Comparison of ENCODE assay signal across 10 cellular contexts in genomic region chr5:1208743-1209551, GRCh38. TPM values are rescaled to one million over a fixed set of nuclear protein-coding genes. Genes with fewer than 3 reads are reported as not detected.
DNase-seq lines count a peak whose midpoint lies in the region; ATAC-seq and TF ChIP-seq lines count a peak whose summit lies in the region.
"Had no signal": no experiment of that assay in that cellular context is flagged by ENCODE, and none has a peak within 500 bp of the region (broad histone marks: within the 10 kb centered on the region; RNA-seq: fewer than 3 reads in every experiment).

No MANE protein-coding gene starts in this region.

- peak; percentile 50 for TF ChIP-seq CTCF in AG04450 (IDR thresholded peaks at IDR 0.05; ENCODE audit: low read depth, low read length)

- in situ Hi-C loops in SK-MEL-5 (cut with HindIII; ENCODE audit: low pct_unique_long_range_greater_than_20kb, low sequenced_read_pairs), result no loop called here

- ATAC-seq in GM21737 (IDR thresholded peaks at IDR 0.05; ENCODE audit: unreplicated experiment) (no peak), GM21447 (IDR thresholded peaks at IDR 0.05; ENCODE audit: unreplicated experiment) (no peak), GM21526 (IDR thresholded peaks at IDR 0.05; ENCODE audit: low FRiP score, unreplicated experiment) (no peak)

- CTCF ChIA-PET in AG04450 (lab: Charles Lee), result interaction anchor here (0.6 to 1.5 kb wide), 3 partner anchors 189 to 436 kb away, joined by 3 to 14 read pairs (median 5); no protein-coding TSS in a partner anchor

- H3K27me3 ChIP-seq in AG04450 (ENCODE audit: control insufficient read depth, insufficient read depth, low read length), result peaks cover 10% of the 10 kb centered on the region

- POLR2A ChIA-PET in AG04450 (lab: Yijun Ruan, JAX), result no interaction called here

- DNase-seq in AG04450 (ENCODE audit: low read depth, low spot score) (no peak), HCEC 1CT (peak; percentile 2), SK-MEL-5 (ENCODE audit: low read depth, low spot score) (peak; percentile 75), kidney glomerular epithelial cell (lab: John Stamatoyannopoulos, UW) (peak; percentile 52), NCI-H1105 (lab: John Stamatoyannopoulos, UW) (no peak)
- DNase-seq: activated naive CD4-positive, alpha-beta T cell treated with Interleukin-2 at 50 U/mL for 16 hours; RPMI8226 had no signal

- no peak overlapping the region for H3K27ac ChIP-seq in AG04450 (ENCODE audit: low read depth, low read length)

- peaks cover 29% of the 10 kb centered on the region for H3K9me3 ChIP-seq in AG04450 (ENCODE audit: control insufficient read depth, insufficient read depth, low read length)

- H3K4me3 ChIP-seq in AG04450 (ENCODE audit: low read depth, low read length), result no peak overlapping the region

RNA-seq across cellular contexts. Expression of gene SLC6A19, which starts 7.6 kb away (rescaled TPM):
- polyA plus RNA-seq in AG04450 (2011; rRNA removed), result not detected in 2 replicates
- polyA minus RNA-seq in AG04450 (2011; rRNA and poly(A)+ RNA removed), result not detected in 2 replicates
- total RNA-seq in SK-MEL-5 (2014; rRNA removed; shearing (Covaris generic)), result not detected in 2 replicates
- not detected in 2 replicates for polyA plus RNA-seq in SK-MEL-5 (2015; cell fraction: cytosol; rRNA removed)
- polyA plus RNA-seq in SK-MEL-5 (2015; cell fraction: nucleus; rRNA removed), result not detected in 2 replicates

RNA-seq across cellular contexts. Expression of gene SLC6A18, which starts 16.2 kb away (rescaled TPM):
- not detected in 2 replicates for polyA plus RNA-seq in AG04450 (2011; rRNA removed)
- not detected in 2 replicates for polyA minus RNA-seq in AG04450 (2011; rRNA and poly(A)+ RNA removed)
- not detected in 2 replicates for total RNA-seq in SK-MEL-5 (2014; rRNA removed; shearing (Covaris generic))
- not detected in 2 replicates for polyA plus RNA-seq in SK-MEL-5 (2015; cell fraction: cytosol; rRNA removed)
- polyA plus RNA-seq in SK-MEL-5 (2015; cell fraction: nucleus; rRNA removed), result not detected in 2 replicates

Comparison
In these comparisons a context has a peak if more than half of its experiments do, and no peak if none do; other contexts are left out.
1. DNase-seq: peak in HCEC 1CT (single experiment), SK-MEL-5 (single experiment) and kidney glomerular epithelial cell (single experiment); none in AG04450 (single experiment) and NCI-H1105 (single experiment).